Comparison of ENCODE assay signal across 11 cellular contexts in the genomic region with DNA sequence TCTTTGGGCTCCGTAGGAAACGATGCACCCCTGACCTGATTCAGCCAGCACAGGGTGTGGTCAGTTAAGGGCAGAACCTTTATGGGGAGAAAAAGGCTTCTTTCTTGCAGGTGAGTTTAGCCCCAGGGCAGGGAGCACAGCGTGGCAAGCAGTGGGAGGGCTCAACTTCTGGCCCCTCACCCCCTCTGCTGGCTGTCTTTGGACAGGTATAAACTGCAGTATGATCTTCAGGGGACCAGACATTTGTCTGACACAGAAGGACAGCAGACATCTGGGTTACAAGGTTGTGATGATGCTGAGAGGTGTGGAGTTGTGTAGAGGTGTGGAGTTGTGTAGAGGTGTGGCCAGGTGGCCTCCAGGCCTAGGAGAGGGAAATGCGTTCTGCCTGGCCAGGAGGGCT.
A peak's percentile ranks its signal among the peaks of the same experiment; 100 is the strongest.
DNase-seq lines count a peak whose midpoint lies in the region; TF ChIP-seq lines count a peak whose summit lies in the region.
"Had no signal": no experiment of that assay in that cellular context is flagged by ENCODE, and none has a peak within 500 bp of the region (broad histone marks: within the 10 kb centered on the region; RNA-seq: fewer than 3 reads in every experiment).

No MANE protein-coding gene starts in this region.

- TF ChIP-seq CTCF in AG10803 (conservative IDR thresholded peaks at IDR 0.05; ENCODE audit: low read length) (0 out of 2 replicates have a peak, but pooled peaks have one; percentile 4), GM10266 (IDR thresholded peaks at IDR 0.05; ENCODE audit: control insufficient read depth, insufficient read depth, low read depth, missing control alignments) (peak; percentile 12), epithelial cell of proximal tubule (conservative IDR thresholded peaks at IDR 0.05; ENCODE audit: low read depth, low read length) (peak; percentile 30), osteoblast (IDR thresholded peaks at IDR 0.05; ENCODE audit: extremely low read depth, low read depth, low read length) (no peak), ovary (IDR thresholded peaks at IDR 0.05) (no peak)

- no peak overlapping the region for H3K4me2 ChIP-seq in osteoblast (ENCODE audit: insufficient read depth, low read length)

- H3K4me3 ChIP-seq in AG10803 (ENCODE audit: low read length) (no peak overlapping the region), epithelial cell of proximal tubule (ENCODE audit: low read depth, low read length) (no peak overlapping the region), osteoblast (ENCODE audit: insufficient read depth, low read length) (no peak overlapping the region), ovary (no peak overlapping the region)

- H3K9me3 ChIP-seq in osteoblast (ENCODE audit: low read depth, low read length) = no peaks in the 10 kb centered on the region
- H3K9me3 ChIP-seq in ovary = no peaks in the 10 kb centered on the region

- no peak for DNase-seq in AG10803 (ENCODE audit: low read depth)
- no peak for DNase-seq in GM10266 (ENCODE audit: extremely low spot score)
- DNase-seq in NCI-H748 (lab: John Stamatoyannopoulos, UW; ENCODE audit: unreplicated experiment) = peak; percentile 51
- DNase-seq in epithelial cell of proximal tubule (ENCODE audit: low read depth) = no peak
- DNase-seq in osteoblast (ENCODE audit: insufficient read length, low spot score, missing footprints) = no peak
- DNase-seq in COLO829 (ENCODE audit: low spot score) = no peak
- DNase-seq in posterior cingulate gyrus = no peak
- DNase-seq in ovary = no peak
- DNase-seq: activated CD4-positive, alpha-beta T cell treated with anti-CD3 and anti-CD28 coated beads, Interleukin-2, amount 10 ng/mL, durations not matched to agents 24 days and 14 days; GF-D8; hippocampal formation had no signal

- no peak overlapping the region for H2AFZ ChIP-seq in osteoblast (ENCODE audit: low read length)

- H3K4me1 ChIP-seq in osteoblast (ENCODE audit: insufficient read depth, low read length) (no peaks in the 10 kb centered on the region), ovary (ENCODE audit: insufficient read depth) (peaks cover 3% of the 10 kb centered on the region)

- H3K36me3 ChIP-seq in osteoblast (ENCODE audit: insufficient read depth, low read length) (no peaks in the 10 kb centered on the region), ovary (no peaks in the 10 kb centered on the region)

- WGBS in ovary, 3 donors = 73 to 90% (median 77%) methylated on average over 4 of the region's 4 CpGs

- no peaks in the 10 kb centered on the region for H3K27me3 ChIP-seq in osteoblast (ENCODE audit: insufficient read depth, low read length)
- H3K27me3 ChIP-seq in ovary = no peaks in the 10 kb centered on the region

- H3K27ac ChIP-seq in osteoblast (ENCODE audit: low read depth, low read length) (no peak overlapping the region), ovary (no peak overlapping the region)

- no peak for TF ChIP-seq POLR2A in ovary (IDR thresholded peaks at IDR 0.05)

- H4K20me1 ChIP-seq in osteoblast (ENCODE audit: insufficient read depth, low read length) = no peaks in the 10 kb centered on the region

- H3K79me2 ChIP-seq in osteoblast (ENCODE audit: insufficient read depth, low read length) = no peaks in the 10 kb centered on the region

- TF ChIP-seq EP300 in ovary (IDR thresholded peaks at IDR 0.05) = no peak

- intact Hi-C loops in posterior cingulate gyrus (cut with DNase I) (loop anchor here (5.0 to 10.0 kb wide), 2 partner anchors 378 to 530 kb away; a partner anchor contains a TSS), ovary (cut with DNase I) (loop anchor here (5.0 to 10.0 kb wide), 5 partner anchors 300 to 710 kb away; no protein-coding TSS in a partner anchor)

Comparison
In these comparisons a context has a peak if more than half of its experiments do, and no peak if none do; other contexts are left out.
1. CTCF ChIP-seq: peak in AG10803 (single experiment), GM10266 (single experiment) and epithelial cell of proximal tubule (single experiment); none in osteoblast (single experiment) and ovary (0 of 3).